In genomic region chr22:39076586-39077512, GRCh38 we compare ENCODE assay signal across 8 cellular contexts. TPM values are rescaled to one million over a fixed set of nuclear protein-coding genes. Genes with fewer than 3 reads are reported as not detected.
DNase-seq lines count a peak whose midpoint lies in the region; ATAC-seq, FAIRE-seq and TF ChIP-seq lines count a peak whose summit lies in the region.
"Not testable (repeated sequence)": the region's sequence is repeated elsewhere in the genome, so short reads cannot be mapped to it uniquely, and the experiment has no call there.

Gene APOBEC3G (plus strand): TSS chr22:39077275. CDS start chr22:39077362, 87 bp downstream.

- H3K4me3 ChIP-seq in BLaER1: peak within 1 kb of the TSS; percentile 71
- peak within 1 kb of the TSS; percentile 46 to 58 (median 54) for H3K4me3 ChIP-seq in Peyer's patch
- H3K4me3 ChIP-seq in endothelial cell of umbilical vein (replicated peaks in 1 of 3; ENCODE audit: insufficient read depth in 1 of 3, low read depth in 1 of 3, low read length in 3 of 3): peak within 1 kb of the TSS in 1 of 3 experiments; percentile 19
- H3K4me3 ChIP-seq in lung: peak within 1 kb of the TSS; percentile 18

- WGBS in lung, 2 donors: 5% methylated on average over 14 to 27 of the region's 29 CpGs

- peak in 1 of 2 donors; percentile 26 for TF ChIP-seq POLR2A in Peyer's patch (IDR thresholded peaks at IDR 0.05)
- TF ChIP-seq POLR2A in endothelial cell of umbilical vein (IDR thresholded peaks at IDR 0.05; ENCODE audit: low read depth, low read length): not testable (repeated sequence)

- not testable (repeated sequence) for H3K27me3 ChIP-seq in BLaER1; Peyer's patch; endothelial cell of umbilical vein (ENCODE audit: control insufficient read depth in 2 of 2, insufficient read depth in 2 of 2, low read length in 2 of 2); lung (ENCODE audit: control insufficient read depth, insufficient read depth)

- peaks cover 49% of the 10 kb centered on the region for H3K4me1 Mint-ChIP-seq in activated T-cell treated with anti-CD3 and anti-CD28 coated beads, Interleukin-2, amount 50 U/mL, for 4 hours (ENCODE audit: low read depth)

- peak within 1 kb of the TSS; percentile 91 for H3K4me3 Mint-ChIP-seq in activated T-cell treated with anti-CD3 and anti-CD28 coated beads, Interleukin-2, amount 50 U/mL, for 4 hours

- H3K27me3 Mint-ChIP-seq in activated T-cell treated with anti-CD3 and anti-CD28 coated beads, Interleukin-2, amount 50 U/mL, for 4 hours (ENCODE audit: low read depth): not testable (repeated sequence)

- peaks cover 40% of the 10 kb centered on the region for H3K4me1 ChIP-seq in BLaER1
- peaks cover 0 to 14% (median 10%) of the 10 kb centered on the region in 4 donors for H3K4me1 ChIP-seq in Peyer's patch
- not testable (repeated sequence) for H3K4me1 ChIP-seq in endothelial cell of umbilical vein (ENCODE audit: control insufficient read depth, extremely low read depth, insufficient read depth, low read length); lung (ENCODE audit: control insufficient read depth in 2 of 2, insufficient read depth in 2 of 2, low read length in 2 of 2)

- peak within 1 kb of the TSS; percentile 88 for H2AFZ ChIP-seq in endothelial cell of umbilical vein (ENCODE audit: low read depth, low read length)

- dilution Hi-C loops in endothelial cell of umbilical vein (cut with MboI; ENCODE audit: extremely low pct_ligation_motif_present, low sequenced_read_pairs): not testable (repeated sequence)

- BruUV-seq in endothelial cell of umbilical vein (replicated peaks; lab: Mats Ljungman, UMichigan): not testable (repeated sequence)

- not testable (repeated sequence) for H4K20me1 ChIP-seq in BLaER1; endothelial cell of umbilical vein (replicated peaks; ENCODE audit: control insufficient read depth, extremely low read depth, insufficient read depth, low read length)

- CTCF ChIA-PET in endothelial cell of umbilical vein (lab: Charles Lee): not testable (repeated sequence)

- intact Hi-C loops in endothelial cell of umbilical vein (cut with micrococcal nuclease): not testable (repeated sequence)

- peak; percentile 67 for FAIRE-seq in endothelial cell of umbilical vein (lab: Jason Lieb, UNC)

- not testable (repeated sequence) for H3K36me3 Mint-ChIP-seq in activated T-cell treated with anti-CD3 and anti-CD28 coated beads, Interleukin-2, amount 50 U/mL, for 4 hours (ENCODE audit: insufficient read depth)

- H3K9me3 Mint-ChIP-seq in activated T-cell treated with anti-CD3 and anti-CD28 coated beads, Interleukin-2, amount 50 U/mL, for 4 hours: not testable (repeated sequence)

- H3K4me2 ChIP-seq in BLaER1 (peak within 1 kb of the TSS; percentile 97), endothelial cell of umbilical vein (ENCODE audit: insufficient read depth, low read length) (peak within 1 kb of the TSS; percentile 42)

- ATAC-seq in GM19328 (IDR thresholded peaks at IDR 0.05; ENCODE audit: unreplicated experiment) (peak; percentile 59), HG03095 (IDR thresholded peaks at IDR 0.05; ENCODE audit: unreplicated experiment) (peak; percentile 62), lung (ENCODE audit: insufficient read depth, low FRiP score) (peak; percentile 88)
- ATAC-seq in activated T-cell treated with anti-CD3 and anti-CD28 coated beads, Interleukin-2, amount 50 U/mL, for 4 hours: peak; percentile 96

- TF ChIP-seq CTCF in Peyer's patch (IDR thresholded peaks at IDR 0.05); endothelial cell of umbilical vein (IDR thresholded peaks at IDR 0.05; ENCODE audit: extremely low read depth in 1 of 2, insufficient read depth in 1 of 2, low read depth in 1 of 2, low read length in 2 of 2); lung (IDR thresholded peaks at IDR 0.05; ENCODE audit: control extremely low read depth, extremely low read depth): not testable (repeated sequence)

- POLR2A ChIA-PET in endothelial cell of umbilical vein (lab: Charles Lee): not testable (repeated sequence)

- H3K27ac ChIP-seq in BLaER1: peak within 1 kb of the TSS; percentile 83
- peak within 1 kb of the TSS; percentile 85 to 91 (median 88) for H3K27ac ChIP-seq in Peyer's patch
- not testable (repeated sequence) for H3K27ac ChIP-seq in endothelial cell of umbilical vein (ENCODE audit: insufficient read depth, low read depth, low read length)
- peak within 1 kb of the TSS; percentile 24 to 58 for H3K27ac ChIP-seq in lung (ENCODE audit: low read depth in 1 of 2, low read length in 1 of 2)

- H3K36me3 ChIP-seq in BLaER1: peaks cover 18% of the 10 kb centered on the region; the same call in 1 of the 2 replicates
- H3K36me3 ChIP-seq in Peyer's patch; endothelial cell of umbilical vein (ENCODE audit: control insufficient read depth in 2 of 2, extremely low read depth in 1 of 2, insufficient read depth in 2 of 2, low read length in 2 of 2); lung (ENCODE audit: control insufficient read depth in 2 of 2, insufficient read depth in 2 of 2, low read length in 2 of 2): not testable (repeated sequence)

- H3K79me2 ChIP-seq in endothelial cell of umbilical vein (ENCODE audit: control insufficient read depth, insufficient read depth, low read length): not testable (repeated sequence)

- not testable (repeated sequence) for H3K9me3 ChIP-seq in BLaER1; Peyer's patch; endothelial cell of umbilical vein (replicated peaks; ENCODE audit: control insufficient read depth, insufficient read depth, low read length); lung (ENCODE audit: control insufficient read depth in 2 of 2, insufficient read depth in 1 of 2, low read length in 1 of 2)

- peak within 1 kb of the TSS; percentile 82 for H3K9ac ChIP-seq in BLaER1
- H3K9ac ChIP-seq in endothelial cell of umbilical vein (replicated peaks; ENCODE audit: extremely low read depth, insufficient read depth, low read length): peak within 1 kb of the TSS; percentile 3

- H3K9me1 ChIP-seq in endothelial cell of umbilical vein (replicated peaks; ENCODE audit: control insufficient read depth, extremely low read depth, insufficient read depth, low read length): not testable (repeated sequence)

- DNase-seq in Peyer's patch: peak in 2 of 3 donors; percentile 58 to 76
- peak; percentile 47 for DNase-seq in activated T-cell treated with anti-CD3 and anti-CD28 coated beads, Interleukin-2, amount 50 U/mL, for 4 hours
- DNase-seq in endothelial cell of umbilical vein (ENCODE audit: low read depth, low spot score): peak; percentile 9
- peak; percentile 48 for DNase-seq in lung (ENCODE audit: low spot score)
- peak; percentile 41 for DNase-seq in stimulated activated CD4-positive, alpha-beta T cell treated with anti-CD3 and anti-CD28 coated beads, Interleukin-4, amount 100 ng/mL, for 1 hour

RNA-seq across cellular contexts. Expression of gene APOBEC3G, which starts in this region (rescaled TPM):
- total RNA-seq in Peyer's patch: 1 to 10 TPM; 2.1 to 8.3 (median 4.7) TPM
- total RNA-seq in activated T-cell treated with anti-CD3 and anti-CD28 coated beads, Interleukin-2, amount 50 U/mL, for 4 hours: 10 to 100 TPM; 23.4 to 51.5 (median 39.1) TPM
- 2.9 and 5.1 TPM in 2 replicates for total RNA-seq in endothelial cell of umbilical vein
- 3.4 and 3.6 TPM in 2 replicates for polyA plus RNA-seq in endothelial cell of umbilical vein
- 3.6 and 3.7 TPM in 2 replicates for polyA plus RNA-seq in endothelial cell of umbilical vein (2011; cell fraction: cytosol; rRNA removed)
- 4.3 and 5.2 TPM in 2 replicates for polyA plus RNA-seq in endothelial cell of umbilical vein (2011; cell fraction: nucleus; rRNA removed)
- 1.9 and 3.3 TPM in 2 replicates for polyA plus RNA-seq in endothelial cell of umbilical vein (2012)
- 4.5 TPM in 2 replicates for polyA minus RNA-seq in endothelial cell of umbilical vein
- polyA minus RNA-seq in endothelial cell of umbilical vein (2011; cell fraction: cytosol; rRNA and poly(A)+ RNA removed): not detected
- polyA minus RNA-seq in endothelial cell of umbilical vein (2011; cell fraction: nucleus; rRNA and poly(A)+ RNA removed): 2.2 TPM in 2 replicates
- total RNA-seq in lung: 10 to 100 TPM; 12.8 to 15.2 TPM
- 10 to 100 TPM in 1 of 2 donors, 1 to 10 TPM in 1; 6.5 to 15.5 TPM for polyA plus RNA-seq in lung

Comparison
In these comparisons a context has a peak if more than half of its experiments do, and no peak if none do; other contexts are left out.
1. DNase-seq: peak in every context shown above with its lines; median percentile 67 in Peyer's patch; 48 in lung; 47 in activated T-cell treated with anti-CD3 and anti-CD28 coated beads, Interleukin-2, amount 50 U/mL, for 4 hours; 41 in stimulated activated CD4-positive, alpha-beta T cell treated with anti-CD3 and anti-CD28 coated beads, Interleukin-4, amount 100 ng/mL, for 1 hour; 9 in endothelial cell of umbilical vein.